11 cellular contexts compared by ENCODE assay signal in the genomic region with DNA sequence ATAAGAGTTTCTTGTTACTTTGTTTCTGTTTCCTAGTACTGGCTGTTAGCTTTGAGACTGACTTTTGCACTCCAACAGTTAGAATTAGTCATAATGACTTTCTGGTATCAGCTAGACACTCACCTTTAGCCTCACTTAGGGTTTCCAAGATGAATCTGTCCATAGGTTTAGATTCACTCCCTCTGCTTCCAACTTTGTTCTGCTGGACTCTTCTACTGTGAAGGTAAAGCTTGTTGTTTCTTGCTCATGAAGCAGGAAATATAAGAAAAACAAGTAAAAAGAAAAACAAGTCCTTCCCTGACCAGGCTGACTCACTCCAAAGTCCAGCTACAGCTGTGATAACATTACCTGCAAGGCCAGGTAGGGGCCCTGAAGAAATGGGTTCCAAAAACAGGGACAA.
A peak's percentile ranks its signal among the peaks of the same experiment; 100 is the strongest.
DNase-seq lines count a peak whose midpoint lies in the region; ATAC-seq and TF ChIP-seq lines count a peak whose summit lies in the region.
"Had no signal": no experiment of that assay in that cellular context is flagged by ENCODE, and none has a peak within 500 bp of the region (broad histone marks: within the 10 kb centered on the region; RNA-seq: fewer than 3 reads in every experiment).

No MANE protein-coding gene starts in this region.

- H3K27ac Mint-ChIP-seq in activated naive CD4-positive, alpha-beta T cell treated with anti-CD3 and anti-CD28 coated beads, Interleukin-2, amount 10 ng/mL, durations not matched to agents 7 days and 5 days = peak overlapping the region; percentile 98
- H3K27ac Mint-ChIP-seq in activated CD4-positive, alpha-beta memory T cell treated with anti-CD3 and anti-CD28 coated beads, Interleukin-2, amount 10 ng/mL, durations not matched to agents 7 days and 5 days = peak overlapping the region; percentile 95

- intact Hi-C loops in tibial artery (cut with DNase I; ENCODE audit: low total_unique reads) = no loop called here

- TF ChIP-seq POLR2A in GM18505 (IDR thresholded peaks at IDR 0.05; ENCODE audit: borderline replicate concordance, extremely low read depth, insufficient read depth, insufficient read length) = no peak

- ATAC-seq in left lobe of liver (peak; percentile 36), HG03432 (IDR thresholded peaks at IDR 0.05; ENCODE audit: unreplicated experiment) (no peak), GM18505 (IDR thresholded peaks at IDR 0.05; ENCODE audit: unreplicated experiment) (no peak)
- ATAC-seq: K562 had no signal

- H3K36me3 ChIP-seq in tibial artery (no peaks in the 10 kb centered on the region), BE2C (no peaks in the 10 kb centered on the region)

- peaks cover 8% of the 10 kb centered on the region for H3K36me3 Mint-ChIP-seq in activated naive CD4-positive, alpha-beta T cell treated with anti-CD3 and anti-CD28 coated beads, Interleukin-2, amount 10 ng/mL, durations not matched to agents 7 days and 5 days
- H3K36me3 Mint-ChIP-seq in activated CD4-positive, alpha-beta memory T cell treated with anti-CD3 and anti-CD28 coated beads, Interleukin-2, amount 10 ng/mL, durations not matched to agents 7 days and 5 days (ENCODE audit: low read depth) = peaks cover 19% of the 10 kb centered on the region

- DNase-seq in activated naive CD4-positive, alpha-beta T cell treated with anti-CD3 and anti-CD28 coated beads, Interleukin-2, amount 10 ng/mL, durations not matched to agents 7 days and 5 days = no peak
- no peak for DNase-seq in activated naive CD4-positive, alpha-beta T cell (lab: John Stamatoyannopoulos, UW)
- no peak for DNase-seq in activated CD4-positive, alpha-beta memory T cell treated with anti-CD3 and anti-CD28 coated beads, Interleukin-2, amount 10 ng/mL, durations not matched to agents 7 days and 5 days
- no peak for DNase-seq in left lobe of liver (ENCODE audit: low spot score)
- DNase-seq in tibial artery = no peak
- no peak for DNase-seq in BE2C
- DNase-seq: activated gamma-delta T cell treated with Interleukin-2 at 50 U/mL for 16 hours had no signal

- H3K4me3 ChIP-seq in tibial artery (peak overlapping the region; percentile 55 to 57), BE2C (ENCODE audit: low read depth, low read length) (no peak overlapping the region)
- H3K4me3 ChIP-seq: hepatocyte, K562 had no signal

- POLR2A ChIA-PET in activated CD4-positive, alpha-beta memory T cell treated with anti-CD3 and anti-CD28 coated beads, Interleukin-2, amount 10 ng/mL, durations not matched to agents 7 days and 5 days (lab: Charles Lee) = interaction anchor here (0.8 to 3.5 kb wide), 3 partner anchors 14 to 65 kb away, joined by 3 to 23 read pairs (median 4); no protein-coding TSS in a partner anchor

- H3K9me3 ChIP-seq in tibial artery (no peaks in the 10 kb centered on the region), BE2C (no peaks in the 10 kb centered on the region)

- peak overlapping the region; percentile 89 for H3K4me3 Mint-ChIP-seq in activated naive CD4-positive, alpha-beta T cell treated with anti-CD3 and anti-CD28 coated beads, Interleukin-2, amount 10 ng/mL, durations not matched to agents 7 days and 5 days
- H3K4me3 Mint-ChIP-seq in activated CD4-positive, alpha-beta memory T cell treated with anti-CD3 and anti-CD28 coated beads, Interleukin-2, amount 10 ng/mL, durations not matched to agents 7 days and 5 days = peak overlapping the region; percentile 84

- CTCF ChIA-PET in activated naive CD4-positive, alpha-beta T cell treated with anti-CD3 and anti-CD28 coated beads, Interleukin-2, amount 10 ng/mL, durations not matched to agents 7 days and 5 days (lab: Charles Lee) = no interaction called here
- CTCF ChIA-PET in activated CD4-positive, alpha-beta memory T cell treated with anti-CD3 and anti-CD28 coated beads, Interleukin-2, amount 10 ng/mL, durations not matched to agents 7 days and 5 days (lab: Charles Lee) = interaction anchor here (2.8 kb wide), 1 partner anchor 65 kb away, joined by 8 read pairs; no protein-coding TSS in a partner anchor

- H3K9me3 Mint-ChIP-seq in activated naive CD4-positive, alpha-beta T cell treated with anti-CD3 and anti-CD28 coated beads, Interleukin-2, amount 10 ng/mL, durations not matched to agents 7 days and 5 days = no peaks in the 10 kb centered on the region
- no peaks in the 10 kb centered on the region for H3K9me3 Mint-ChIP-seq in activated CD4-positive, alpha-beta memory T cell treated with anti-CD3 and anti-CD28 coated beads, Interleukin-2, amount 10 ng/mL, durations not matched to agents 7 days and 5 days

- no peaks in the 10 kb centered on the region for H3K27me3 ChIP-seq in tibial artery
- no peaks in the 10 kb centered on the region for H3K27me3 ChIP-seq in BE2C
- H3K27me3 ChIP-seq: hepatocyte had no signal

- H3K27me3 Mint-ChIP-seq in activated naive CD4-positive, alpha-beta T cell treated with anti-CD3 and anti-CD28 coated beads, Interleukin-2, amount 10 ng/mL, durations not matched to agents 7 days and 5 days = no peaks in the 10 kb centered on the region
- H3K27me3 Mint-ChIP-seq in activated CD4-positive, alpha-beta memory T cell treated with anti-CD3 and anti-CD28 coated beads, Interleukin-2, amount 10 ng/mL, durations not matched to agents 7 days and 5 days = no peaks in the 10 kb centered on the region

- TF ChIP-seq CTCF in tibial artery (IDR thresholded peaks at IDR 0.05) = no peak
- TF ChIP-seq CTCF in BE2C (IDR thresholded peaks at IDR 0.05; ENCODE audit: low read depth, low read length) = no peak

- H3K4me1 Mint-ChIP-seq in activated naive CD4-positive, alpha-beta T cell treated with anti-CD3 and anti-CD28 coated beads, Interleukin-2, amount 10 ng/mL, durations not matched to agents 7 days and 5 days = peaks cover 53% of the 10 kb centered on the region
- peaks cover 46% of the 10 kb centered on the region for H3K4me1 Mint-ChIP-seq in activated CD4-positive, alpha-beta memory T cell treated with anti-CD3 and anti-CD28 coated beads, Interleukin-2, amount 10 ng/mL, durations not matched to agents 7 days and 5 days

- peaks cover 0 to 50% (median 0%) of the 10 kb centered on the region in 4 donors for H3K4me1 ChIP-seq in tibial artery
- H3K4me1 ChIP-seq in BE2C = no peaks in the 10 kb centered on the region

- peak overlapping the region; percentile 86 to 87 for H3K27ac ChIP-seq in tibial artery
- H3K27ac ChIP-seq: hepatocyte had no signal
